In the genomic region with DNA sequence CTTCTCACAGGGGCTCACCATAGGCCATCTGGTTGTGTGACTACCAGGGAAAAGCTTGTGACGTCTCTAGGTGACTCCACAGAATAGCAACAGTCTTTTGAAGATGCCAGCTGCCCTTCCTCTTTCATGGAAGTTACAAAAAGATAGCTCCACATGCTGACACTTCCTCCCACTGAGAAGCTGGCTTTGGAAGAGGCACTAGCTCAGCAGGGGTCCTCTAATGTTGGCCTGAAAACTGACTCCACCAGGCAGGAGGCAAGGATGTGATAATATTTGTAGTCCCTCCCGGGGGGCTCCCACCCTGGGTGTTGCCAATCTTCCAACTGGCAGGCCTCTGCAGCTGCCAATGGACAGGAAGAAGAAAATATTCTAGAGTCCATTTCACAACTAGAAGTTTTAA, we compare ENCODE assay signal across 22 cellular contexts.
DNase-seq lines count a peak whose midpoint lies in the region; ATAC-seq and TF ChIP-seq lines count a peak whose summit lies in the region.
"Had no signal": no experiment of that assay in that cellular context is flagged by ENCODE, and none has a peak within 500 bp of the region (broad histone marks: within the 10 kb centered on the region; RNA-seq: fewer than 3 reads in every experiment).

No MANE protein-coding gene starts in this region.

- H3K4me3 Mint-ChIP-seq in activated CD8-positive, alpha-beta memory T cell treated with anti-CD3 and anti-CD28 coated beads, Interleukin-2, amount 10 ng/mL, durations not matched to agents 7 days and 5 days = no peak overlapping the region
- H3K4me3 Mint-ChIP-seq: activated CD4-positive, alpha-beta T cell treated with anti-CD3 and anti-CD28 coated beads, Interleukin-2, amount 10 ng/mL, durations not matched to agents 7 days and 5 days; activated naive CD8-positive, alpha-beta T cell treated with anti-CD3 and anti-CD28 coated beads, Interleukin-2, amount 50 U/mL, for 24 hours; CD4-positive, alpha-beta T cell; neural crest cell had no signal

- BruUV-seq in A673 (replicated peaks; lab: Mats Ljungman, UMichigan) = no TSS peak

- H3K27me3 Mint-ChIP-seq in activated CD8-positive, alpha-beta memory T cell treated with anti-CD3 and anti-CD28 coated beads, Interleukin-2, amount 10 ng/mL, durations not matched to agents 7 days and 5 days = no peaks in the 10 kb centered on the region
- H3K27me3 Mint-ChIP-seq: activated CD4-positive, alpha-beta T cell treated with anti-CD3 and anti-CD28 coated beads, Interleukin-2, amount 10 ng/mL, durations not matched to agents 7 days and 5 days; activated naive CD8-positive, alpha-beta T cell treated with anti-CD3 and anti-CD28 coated beads, Interleukin-2, amount 50 U/mL, for 24 hours; CD4-positive, alpha-beta T cell had no signal

- 16 to 30% methylated on average over 2 of the region's 2 CpGs for WGBS in ectodermal cell, 2 experiments
- 41 to 53% methylated on average over 2 of the region's 2 CpGs for WGBS in thyroid gland, 2 donors

- DNase-seq in A673 (ENCODE audit: low spot score) (peak; percentile 93), G401 (ENCODE audit: low spot score) (peak; percentile 70), NCI-H146 treated with DMSO at 0.1 percent for 48 hours (lab: John Stamatoyannopoulos, UW; ENCODE audit: unreplicated experiment) (peak; percentile 58), thyroid gland (no peak), NK-92 (lab: John Stamatoyannopoulos, UW; ENCODE audit: unreplicated experiment) (no peak), Peyer's patch (no peak)
- DNase-seq in activated CD8-positive, alpha-beta memory T cell treated with anti-CD3 and anti-CD28 coated beads, Interleukin-2, amount 10 ng/mL, durations not matched to agents 7 days and 5 days = no peak
- DNase-seq: activated CD4-positive, alpha-beta T cell treated with anti-CD3 and anti-CD28 coated beads, Interleukin-2, amount 10 ng/mL, durations not matched to agents 7 days and 5 days; activated naive CD8-positive, alpha-beta T cell treated with anti-CD3 and anti-CD28 coated beads, Interleukin-2, amount 50 U/mL, for 24 hours; brain microvascular endothelial cell; CD4-positive, alpha-beta T cell; cortex of kidney; glutamatergic neuron; GM23248; left lung; NCI-H1694 treated with DMSO at 0.1 percent for 48 hours; psoas muscle; stimulated activated naive CD4-positive, alpha-beta T cell treated with Interleukin-2 at 50 U/mL for 16 hours; tibial artery had no signal

- H3K4me1 Mint-ChIP-seq in activated CD8-positive, alpha-beta memory T cell treated with anti-CD3 and anti-CD28 coated beads, Interleukin-2, amount 10 ng/mL, durations not matched to agents 7 days and 5 days = no peaks in the 10 kb centered on the region
- H3K4me1 Mint-ChIP-seq: activated CD4-positive, alpha-beta T cell treated with anti-CD3 and anti-CD28 coated beads, Interleukin-2, amount 10 ng/mL, durations not matched to agents 7 days and 5 days; activated naive CD8-positive, alpha-beta T cell treated with anti-CD3 and anti-CD28 coated beads, Interleukin-2, amount 50 U/mL, for 24 hours had no signal

- H3K4me1 ChIP-seq in A673 (ENCODE audit: insufficient read depth, low read length, poor library complexity, severe bottlenecking) (peaks cover 19% of the 10 kb centered on the region), ectodermal cell (ENCODE audit: control insufficient read depth, insufficient read depth, low read length) (no peaks in the 10 kb centered on the region), thyroid gland (no peaks in the 10 kb centered on the region), Peyer's patch (no peaks in the 10 kb centered on the region)
- H3K4me1 ChIP-seq: left lung, psoas muscle had no signal

- H3K36me3 ChIP-seq in A673 (ENCODE audit: insufficient read depth, low read length, poor library complexity, severe bottlenecking) (no peaks in the 10 kb centered on the region), ectodermal cell (ENCODE audit: control insufficient read depth, insufficient read depth, low read length) (no peaks in the 10 kb centered on the region), thyroid gland (no peaks in the 10 kb centered on the region), Peyer's patch (no peaks in the 10 kb centered on the region)
- H3K36me3 ChIP-seq: brain microvascular endothelial cell, left lung, tibial artery had no signal

- TF ChIP-seq POLR2A in thyroid gland (IDR thresholded peaks at IDR 0.05) (no peak), Peyer's patch (IDR thresholded peaks at IDR 0.05) (no peak)

- intact Hi-C loops in A673 (cut with micrococcal nuclease; ENCODE audit: unreplicated experiment) (loop anchor here (2.0 kb wide), 1 partner anchor 41 kb away; no protein-coding TSS in a partner anchor), thyroid gland (cut with DNase I) (no loop called here)

- CTCF ChIA-PET in A673 (lab: Charles Lee) = no interaction called here
- CTCF ChIA-PET in activated CD8-positive, alpha-beta memory T cell treated with anti-CD3 and anti-CD28 coated beads, Interleukin-2, amount 10 ng/mL, durations not matched to agents 7 days and 5 days (lab: Charles Lee) = no interaction called here

- no peaks in the 10 kb centered on the region for H3K27me3 ChIP-seq in A673 (replicated peaks; ENCODE audit: insufficient read depth, low read depth, low read length, poor library complexity)
- H3K27me3 ChIP-seq in ectodermal cell (ENCODE audit: control insufficient read depth, insufficient read depth, low read length, poor library complexity, severe bottlenecking) = no peaks in the 10 kb centered on the region
- no peaks in the 10 kb centered on the region for H3K27me3 ChIP-seq in thyroid gland
- H3K27me3 ChIP-seq in Peyer's patch = no peaks in the 10 kb centered on the region
- H3K27me3 ChIP-seq: brain microvascular endothelial cell, left lung, tibial artery had no signal

- H3K9me3 ChIP-seq in A673 (ENCODE audit: low read depth, low read length, poor library complexity, severe bottlenecking) (no peaks in the 10 kb centered on the region), ectodermal cell (ENCODE audit: control insufficient read depth, low read length) (no peaks in the 10 kb centered on the region), thyroid gland (no peaks in the 10 kb centered on the region), Peyer's patch (no peaks in the 10 kb centered on the region)
- H3K9me3 ChIP-seq: left lung, psoas muscle, tibial artery had no signal

- H3K4me3 ChIP-seq in A673 (ENCODE audit: low read depth, low read length, poor library complexity, severe bottlenecking) (no peak overlapping the region), ectodermal cell (ENCODE audit: insufficient read depth, low read depth, low read length) (no peak overlapping the region), thyroid gland (replicated peaks in 1 of 3) (no peak overlapping the region), Peyer's patch (no peak overlapping the region)
- H3K4me3 ChIP-seq: GM23248, left lung, psoas muscle, tibial artery had no signal

- no peaks in the 10 kb centered on the region for H3K36me3 Mint-ChIP-seq in activated CD8-positive, alpha-beta memory T cell treated with anti-CD3 and anti-CD28 coated beads, Interleukin-2, amount 10 ng/mL, durations not matched to agents 7 days and 5 days

- H3K9me3 Mint-ChIP-seq in activated CD8-positive, alpha-beta memory T cell treated with anti-CD3 and anti-CD28 coated beads, Interleukin-2, amount 10 ng/mL, durations not matched to agents 7 days and 5 days (ENCODE audit: low read depth) = peaks cover 2% of the 10 kb centered on the region
- H3K9me3 Mint-ChIP-seq: activated CD4-positive, alpha-beta T cell treated with anti-CD3 and anti-CD28 coated beads, Interleukin-2, amount 10 ng/mL, durations not matched to agents 7 days and 5 days; CD4-positive, alpha-beta T cell had no signal

- POLR2A ChIA-PET in A673 (lab: Charles Lee; ENCODE audit: low non-redundant PET) = no interaction called here

- ATAC-seq in activated CD8-positive, alpha-beta memory T cell treated with anti-CD3 and anti-CD28 coated beads, Interleukin-2, amount 10 ng/mL, durations not matched to agents 7 days and 5 days = no peak
- ATAC-seq: activated naive CD8-positive, alpha-beta T cell treated with anti-CD3 and anti-CD28 coated beads, Interleukin-2, amount 50 U/mL, for 24 hours; left lung; psoas muscle had no signal

- no peak for TF ChIP-seq CTCF in A673 (conservative IDR thresholded peaks at IDR 0.05; ENCODE audit: low read depth, low read length)
- TF ChIP-seq CTCF in thyroid gland (IDR thresholded peaks at IDR 0.05) = no peak
- TF ChIP-seq CTCF in Peyer's patch (IDR thresholded peaks at IDR 0.05) = no peak

- peak overlapping the region; percentile 59 for H3K27ac ChIP-seq in A673 (ENCODE audit: low read depth, low read length, poor library complexity, severe bottlenecking)
- H3K27ac ChIP-seq in ectodermal cell (ENCODE audit: insufficient read depth, low read depth, low read length, poor library complexity, severe bottlenecking) = peak overlapping the region; percentile 6
- no peak overlapping the region for H3K27ac ChIP-seq in thyroid gland
- no peak overlapping the region for H3K27ac ChIP-seq in Peyer's patch
- H3K27ac ChIP-seq: brain microvascular endothelial cell, GM23248, left lung, psoas muscle, RWPE1, tibial artery had no signal

- in situ Hi-C loops in G401 (cut with HindIII; ENCODE audit: low sequenced_read_pairs) = no loop called here

- no peak overlapping the region for H3K27ac Mint-ChIP-seq in activated CD8-positive, alpha-beta memory T cell treated with anti-CD3 and anti-CD28 coated beads, Interleukin-2, amount 10 ng/mL, durations not matched to agents 7 days and 5 days
- H3K27ac Mint-ChIP-seq: activated CD4-positive, alpha-beta T cell treated with anti-CD3 and anti-CD28 coated beads, Interleukin-2, amount 10 ng/mL, durations not matched to agents 7 days and 5 days; activated naive CD8-positive, alpha-beta T cell treated with anti-CD3 and anti-CD28 coated beads, Interleukin-2, amount 50 U/mL, for 24 hours; CD4-positive, alpha-beta T cell had no signal

Comparison
In these comparisons a context has a peak if more than half of its experiments do, and no peak if none do; other contexts are left out.
1. DNase-seq: peak in A673 (single experiment), G401 (single experiment) and NCI-H146 treated with DMSO at 0.1 percent for 48 hours (single experiment); none in activated CD8-positive, alpha-beta memory T cell treated with anti-CD3 and anti-CD28 coated beads, Interleukin-2, amount 10 ng/mL, durations not matched to agents 7 days and 5 days (single experiment), thyroid gland (0 of 2), NK-92 (single experiment) and Peyer's patch (0 of 3).
2. H3K27ac ChIP-seq: peak in A673 (single experiment) and ectodermal cell (single experiment); none in thyroid gland (0 of 3) and Peyer's patch (0 of 4).